In the genomic region with DNA sequence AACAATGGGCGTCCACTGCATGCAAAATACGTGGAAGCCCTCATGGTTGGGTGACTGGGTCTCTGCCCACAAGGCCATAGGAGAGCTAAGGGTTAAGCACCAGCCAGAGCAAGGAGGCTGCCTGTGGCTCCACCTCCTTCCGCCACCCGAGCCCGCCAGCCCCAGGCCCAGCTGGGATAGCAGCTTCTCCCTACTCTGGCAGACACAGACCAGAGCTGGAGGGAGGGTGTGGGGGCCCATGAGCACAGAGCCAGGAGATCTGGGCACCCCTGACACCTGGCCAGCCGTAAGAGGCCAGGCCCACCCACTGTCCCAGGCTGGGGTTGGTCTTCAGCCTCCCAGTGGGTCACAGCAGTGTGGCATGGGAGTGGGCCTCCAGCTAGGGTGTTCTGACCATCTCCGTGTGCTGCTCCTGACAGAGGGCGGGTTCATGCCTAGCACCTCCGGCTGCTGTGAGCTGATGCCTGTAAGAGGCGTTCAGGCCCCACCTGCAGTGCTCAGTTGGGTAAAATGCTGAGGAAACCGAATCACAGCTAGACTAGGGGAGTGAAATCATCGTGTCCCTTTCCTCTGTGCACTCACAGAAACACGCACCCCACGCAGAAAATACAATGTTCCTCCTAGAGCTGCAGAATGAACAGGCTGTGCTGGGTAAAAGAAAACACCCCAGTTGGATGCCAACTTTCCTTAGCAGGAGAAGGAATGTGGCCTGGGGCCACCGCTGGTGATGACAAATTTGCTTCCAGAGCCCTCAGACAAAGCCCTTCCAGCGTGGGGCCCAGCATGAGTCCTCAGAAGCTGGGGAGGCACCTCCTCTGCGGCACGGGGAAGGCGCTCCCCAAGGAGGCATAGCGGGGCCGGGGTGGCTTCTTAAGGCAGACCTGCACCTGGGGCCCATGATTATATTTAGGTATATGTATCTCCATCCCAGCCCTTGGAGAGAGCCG, we compare ENCODE assay signal across 12 cellular contexts. TPM values are rescaled to one million over a fixed set of nuclear protein-coding genes. Genes with fewer than 3 reads are reported as not detected.
DNase-seq lines count a peak whose midpoint lies in the region; ATAC-seq and TF ChIP-seq lines count a peak whose summit lies in the region.
"Had no signal": no experiment of that assay in that cellular context is flagged by ENCODE, and none has a peak within 500 bp of the region (broad histone marks: within the 10 kb centered on the region; RNA-seq: fewer than 3 reads in every experiment).

No MANE protein-coding gene starts in this region.

- H3K9me3 ChIP-seq in esophagus squamous epithelium, result no peaks in the 10 kb centered on the region

- H3K4me1 Mint-ChIP-seq in nephron progenitor cell, result peaks cover 45% of the 10 kb centered on the region

- WGBS in esophagus squamous epithelium, 2 donors, result 34 to 50% methylated on average over 8 to 9 of the region's 22 CpGs

- TF ChIP-seq POLR2A in esophagus squamous epithelium (IDR thresholded peaks at IDR 0.05), result no peak

- peaks cover 4% of the 10 kb centered on the region for H3K27me3 Mint-ChIP-seq in nephron progenitor cell (ENCODE audit: low read depth, poor library complexity)

- no peaks in the 10 kb centered on the region for H3K36me3 Mint-ChIP-seq in nephron progenitor cell (ENCODE audit: low read depth)

- no peak for TF ChIP-seq CTCF in RWPE1 (conservative IDR thresholded peaks at IDR 0.05; ENCODE audit: low read depth)
- no peak for TF ChIP-seq CTCF in esophagus squamous epithelium (IDR thresholded peaks at IDR 0.05)
- TF ChIP-seq CTCF in nephron progenitor cell (IDR thresholded peaks at IDR 0.05), result no peak

- ATAC-seq in GM18907 (IDR thresholded peaks at IDR 0.05; ENCODE audit: unreplicated experiment) (no peak), HG02610 (IDR thresholded peaks at IDR 0.05; ENCODE audit: unreplicated experiment) (no peak)
- ATAC-seq: activated T-cell treated with anti-CD3 and anti-CD28 coated beads, Interleukin-2, amount 50 U/mL, for 72 hours; GM12878 had no signal

- no peaks in the 10 kb centered on the region for H3K9me3 Mint-ChIP-seq in nephron progenitor cell
- H3K9me3 Mint-ChIP-seq: activated T-cell treated with anti-CD3 and anti-CD28 coated beads, Interleukin-2, amount 50 U/mL, for 72 hours had no signal

- H3K4me3 ChIP-seq in esophagus squamous epithelium, result peak overlapping the region in 2 of 4 donors; percentile 11 to 26
- H3K4me3 ChIP-seq: GM12878 had no signal

- peaks cover 0 to 18% (median 0%) of the 10 kb centered on the region in 4 donors for H3K27me3 ChIP-seq in esophagus squamous epithelium

- H3K27ac ChIP-seq in RWPE1, result peak overlapping the region; percentile 46
- peak overlapping the region; percentile 76 to 92 (median 82) for H3K27ac ChIP-seq in esophagus squamous epithelium

- CTCF ChIA-PET in RWPE1 (lab: Yijun Ruan, JAX), result interaction anchor here (1.4 kb wide), 1 partner anchor 100 kb away, joined by 8 read pairs; no protein-coding TSS in a partner anchor

- peaks cover 11 to 42% (median 31%) of the 10 kb centered on the region in 3 donors for H3K4me1 ChIP-seq in esophagus squamous epithelium

- intact Hi-C loops in esophagus squamous epithelium (cut with DNase I), result no loop called here

- peak overlapping the region; percentile 47 for H3K4me3 Mint-ChIP-seq in nephron progenitor cell
- H3K4me3 Mint-ChIP-seq: activated T-cell treated with anti-CD3 and anti-CD28 coated beads, Interleukin-2, amount 50 U/mL, for 72 hours had no signal

- POLR2A ChIA-PET in RWPE1 (lab: Yijun Ruan, JAX; ENCODE audit: low non-redundant PET), result no interaction called here

- H3K36me3 ChIP-seq in esophagus squamous epithelium, result no peaks in the 10 kb centered on the region

- DNase-seq in DMS79 (lab: John Stamatoyannopoulos, UW) (peak; percentile 85), RWPE1 (ENCODE audit: low spot score) (no peak), esophagus squamous epithelium (lab: John Stamatoyannopoulos, UW) (no peak), nephron progenitor cell (peak; percentile 62)
- no peak for DNase-seq in NK-92 treated with Interleukin-12 subunit alpha and Interleukin-12 subunit beta, amount 100 ng/mL, for 24 hours (lab: John Stamatoyannopoulos, UW)
- no peak for DNase-seq in stimulated activated CD8-positive, alpha-beta memory T cell treated with anti-CD3 and anti-CD28 coated beads, Interleukin-4, amount 100 ng/mL, for 48 hours
- DNase-seq: activated T-cell treated with anti-CD3 and anti-CD28 coated beads, Interleukin-2, amount 50 U/mL, for 72 hours; NCI-H1436 treated with DMSO at 0.1 percent for 48 hours had no signal

- peak overlapping the region; percentile 71 for H3K27ac Mint-ChIP-seq in nephron progenitor cell
- H3K27ac Mint-ChIP-seq: activated T-cell treated with anti-CD3 and anti-CD28 coated beads, Interleukin-2, amount 50 U/mL, for 72 hours had no signal

RNA-seq across cellular contexts. Expression of a gene that starts 16.5 kb away (rescaled TPM):
- 10 to 100 TPM; 52.8 to 82.4 (median 73.3) TPM for total RNA-seq in esophagus squamous epithelium
- total RNA-seq: endothelial cell of umbilical vein had no signal

Comparison
In these comparisons a context has a peak if more than half of its experiments do, and no peak if none do; other contexts are left out.
1. DNase-seq: peak in DMS79 (single experiment) and nephron progenitor cell (single experiment); none in RWPE1 (single experiment), esophagus squamous epithelium (single experiment), NK-92 treated with Interleukin-12 subunit alpha and Interleukin-12 subunit beta, amount 100 ng/mL, for 24 hours (single experiment) and stimulated activated CD8-positive, alpha-beta memory T cell treated with anti-CD3 and anti-CD28 coated beads, Interleukin-4, amount 100 ng/mL, for 48 hours (single experiment).